Comparison of ENCODE assay signal across 1 cellular context in the genomic region with DNA sequence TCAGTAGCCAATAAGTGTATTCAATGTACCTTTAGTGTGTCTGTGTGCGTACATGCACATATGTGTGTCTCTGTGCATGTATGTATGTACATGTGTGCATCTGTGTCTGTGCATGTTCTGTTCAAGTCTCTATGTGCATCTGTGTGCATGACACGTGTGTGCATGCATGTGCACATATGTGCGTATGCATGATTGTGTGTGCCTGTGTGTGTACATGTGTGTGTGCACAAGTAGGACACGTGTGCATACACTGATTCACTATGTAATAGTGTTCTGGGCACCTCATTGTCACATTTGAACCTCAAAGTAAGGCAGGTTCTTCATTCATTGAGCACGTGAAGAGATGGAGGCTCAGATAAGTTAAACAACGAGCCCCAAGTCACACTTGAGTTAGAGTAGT.
TF ChIP-seq lines count a peak whose summit lies in the region.

No MANE protein-coding gene starts in this region.

TF ChIP-seq in H1, 55 proteins besides CTCF, POLR2A, EP300 and RAD21 (continued from another document):
- TF ChIP-seq NRF1 (IDR thresholded peaks at IDR 0.05; ENCODE audit: low read depth, low read length): no peak
- no peak for TF ChIP-seq SIN3A (conservative IDR thresholded peaks at IDR 0.05 in 1 of 2, IDR thresholded peaks at IDR 0.05 in 1 of 2; ENCODE audit: low read depth in 1 of 2, low read length in 2 of 2)
- no peak for TF ChIP-seq SIX5 (IDR thresholded peaks at IDR 0.05; ENCODE audit: low read depth, low read length)
- TF ChIP-seq GABPA (IDR thresholded peaks at IDR 0.05; ENCODE audit: borderline replicate concordance, insufficient read depth, low read length): no peak
- no peak for TF ChIP-seq TEAD4 (IDR thresholded peaks at IDR 0.05; ENCODE audit: low read depth, low read length)
- TF ChIP-seq ASH2L (IDR thresholded peaks at IDR 0.05; ENCODE audit: low read length): no peak
- no peak for TF ChIP-seq CHD1 (IDR thresholded peaks at IDR 0.05; ENCODE audit: low read depth, low read length)
- no peak for TF ChIP-seq ZNF274 (IDR thresholded peaks at IDR 0.05; ENCODE audit: borderline replicate concordance, extremely low read depth, low read length)
- no peak for TF ChIP-seq SRF (IDR thresholded peaks at IDR 0.05; ENCODE audit: low read depth, low read length)
- TF ChIP-seq CHD2 (IDR thresholded peaks at IDR 0.05; ENCODE audit: low read length): no peak
- no peak for TF ChIP-seq KDM1A (IDR thresholded peaks at IDR 0.05; ENCODE audit: borderline replicate concordance, low read length)
- no peak for TF ChIP-seq BCL11A (IDR thresholded peaks at IDR 0.05; ENCODE audit: low read depth in 2 of 2, low read length in 2 of 2)
- TF ChIP-seq FOSL1 (IDR thresholded peaks at IDR 0.05; ENCODE audit: insufficient read depth, low read depth, low read length): no peak
